Comparison of ENCODE assay signal across 12 cellular contexts in genomic region chr9:105114318-105114717, GRCh38.
DNase-seq lines count a peak whose midpoint lies in the region; ATAC-seq lines count a peak whose summit lies in the region.
"Had no signal": no experiment of that assay in that cellular context is flagged by ENCODE, and none has a peak within 500 bp of the region (broad histone marks: within the 10 kb centered on the region; RNA-seq: fewer than 3 reads in every experiment).

No MANE protein-coding gene starts in this region.

- H3K4me3 Mint-ChIP-seq in stimulated activated naive CD8-positive, alpha-beta T cell treated with anti-CD3 and anti-CD28 coated beads, Interleukin-15, amount 100 ng/mL, for 72 hours = peak overlapping the region in 1 of 2 donors; percentile 8
- H3K4me3 Mint-ChIP-seq: nephron; stimulated activated naive CD8-positive, alpha-beta T cell treated with anti-CD3 and anti-CD28 coated beads, Interleukin-15, Interleukin-2, amounts not matched to agents 100 ng/mL and 50 ng/mL, for 24 hours had no signal

- ATAC-seq in HG02981 (IDR thresholded peaks at IDR 0.05; ENCODE audit: unreplicated experiment) = peak; percentile 68
- ATAC-seq in stimulated activated naive CD8-positive, alpha-beta T cell treated with anti-CD3 and anti-CD28 coated beads, Interleukin-15, amount 100 ng/mL, for 72 hours = peak; percentile 85

- no peaks in the 10 kb centered on the region for H3K9me3 Mint-ChIP-seq in stimulated activated naive CD8-positive, alpha-beta T cell treated with anti-CD3 and anti-CD28 coated beads, Interleukin-15, amount 100 ng/mL, for 72 hours
- H3K9me3 Mint-ChIP-seq: nephron; stimulated activated naive CD8-positive, alpha-beta T cell treated with anti-CD3 and anti-CD28 coated beads, Interleukin-15, Interleukin-2, amounts not matched to agents 100 ng/mL and 50 ng/mL, for 24 hours had no signal

- H3K27me3 Mint-ChIP-seq in stimulated activated naive CD8-positive, alpha-beta T cell treated with anti-CD3 and anti-CD28 coated beads, Interleukin-15, amount 100 ng/mL, for 72 hours = no peaks in the 10 kb centered on the region
- H3K27me3 Mint-ChIP-seq: stimulated activated naive CD8-positive, alpha-beta T cell treated with anti-CD3 and anti-CD28 coated beads, Interleukin-15, Interleukin-2, amounts not matched to agents 100 ng/mL and 50 ng/mL, for 24 hours had no signal

- peaks cover 26% of the 10 kb centered on the region for H3K4me1 Mint-ChIP-seq in stimulated activated naive CD8-positive, alpha-beta T cell treated with anti-CD3 and anti-CD28 coated beads, Interleukin-15, amount 100 ng/mL, for 72 hours

- DNase-seq in stimulated activated CD4-positive, alpha-beta T cell treated with anti-CD3 and anti-CD28 coated beads, Interleukin-15, amount 100 ng/mL, for 24 hours = peak; percentile 40
- no peak for DNase-seq in stimulated activated CD4-positive, alpha-beta T cell treated with anti-CD3 and anti-CD28 coated beads, Interleukin-4, amount 100 ng/mL, for 24 hours
- DNase-seq in UCSD-AML1 (lab: John Stamatoyannopoulos, UW; ENCODE audit: unreplicated experiment) = peak; percentile 16
- peak; percentile 14 to 49 for DNase-seq in stimulated activated naive CD8-positive, alpha-beta T cell treated with anti-CD3 and anti-CD28 coated beads, Interleukin-15, amount 100 ng/mL, for 72 hours
- no peak for DNase-seq in T1000 (lab: John Stamatoyannopoulos, UW)
- no peak for DNase-seq in stimulated activated naive CD4-positive, alpha-beta T cell treated with Interleukin-2 at 50 U/mL for 16 hours (lab: John Stamatoyannopoulos, UW)
- no peak for DNase-seq in HCEC 1CT
- DNase-seq: activated effector memory CD4-positive, alpha-beta T cell treated with anti-CD3 and anti-CD28 coated beads, Interleukin-2, amount 50 U/mL, for 16 hours; NCI-H1417 treated with DMSO at 0.1 percent for 48 hours had no signal

- H3K27ac Mint-ChIP-seq in stimulated activated naive CD8-positive, alpha-beta T cell treated with anti-CD3 and anti-CD28 coated beads, Interleukin-15, amount 100 ng/mL, for 72 hours = no peak overlapping the region
- H3K27ac Mint-ChIP-seq: stimulated activated naive CD8-positive, alpha-beta T cell treated with anti-CD3 and anti-CD28 coated beads, Interleukin-15, Interleukin-2, amounts not matched to agents 100 ng/mL and 50 ng/mL, for 24 hours had no signal

Comparison
In these comparisons a context has a peak if more than half of its experiments do, and no peak if none do; other contexts are left out.
1. DNase-seq: peak in stimulated activated CD4-positive, alpha-beta T cell treated with anti-CD3 and anti-CD28 coated beads, Interleukin-15, amount 100 ng/mL, for 24 hours (single experiment), UCSD-AML1 (single experiment) and stimulated activated naive CD8-positive, alpha-beta T cell treated with anti-CD3 and anti-CD28 coated beads, Interleukin-15, amount 100 ng/mL, for 72 hours (2 of 2); none in stimulated activated CD4-positive, alpha-beta T cell treated with anti-CD3 and anti-CD28 coated beads, Interleukin-4, amount 100 ng/mL, for 24 hours (single experiment), T1000 (single experiment), stimulated activated naive CD4-positive, alpha-beta T cell treated with Interleukin-2 at 50 U/mL for 16 hours (single experiment) and HCEC 1CT (single experiment).